1 cellular context compared by ENCODE assay signal in the genomic region with DNA sequence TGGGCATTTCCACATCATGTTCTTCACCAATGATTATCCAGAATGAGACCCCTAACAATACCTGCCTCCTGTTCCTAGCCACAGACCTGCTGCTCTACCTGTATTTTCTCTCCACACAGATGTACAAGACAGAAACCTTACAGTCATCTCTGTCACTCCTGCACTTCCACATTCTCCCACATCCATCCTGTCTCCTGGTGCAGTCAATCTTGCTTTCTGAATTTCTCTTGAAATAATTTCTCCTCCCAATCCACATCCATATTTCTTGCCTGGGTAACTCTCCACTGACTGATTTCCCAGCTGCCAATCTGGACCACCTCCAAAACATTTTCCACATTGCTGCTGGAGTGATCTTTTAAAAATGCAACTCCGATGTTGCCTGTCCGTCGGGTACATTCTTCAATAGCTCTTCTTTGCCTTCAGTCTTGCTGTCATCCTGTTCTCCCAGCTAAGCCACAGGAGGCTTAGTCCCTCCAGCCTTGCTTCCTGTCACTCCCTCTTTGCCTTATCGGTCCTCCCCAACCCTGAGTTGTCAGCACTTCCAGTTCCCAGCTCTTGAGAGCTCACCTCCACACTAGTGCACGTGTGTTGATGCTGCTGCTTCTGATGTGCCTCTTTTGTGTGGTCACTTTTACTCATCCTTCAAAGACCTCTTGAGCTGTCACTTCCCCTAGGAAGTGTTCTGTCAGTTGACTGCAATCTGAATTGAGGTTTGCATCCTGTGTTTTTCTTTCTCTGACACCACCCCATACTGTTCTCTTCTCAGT.
A peak's percentile ranks its signal among the peaks of the same experiment; 100 is the strongest.
TF ChIP-seq lines count a peak whose summit lies in the region.

No MANE protein-coding gene starts in this region.

TF ChIP-seq in GM12878, 131 proteins besides CTCF, POLR2A, EP300 and RAD21 (continued from another document and continues in another):
- TF ChIP-seq BCLAF1 (IDR thresholded peaks at IDR 0.05) (no peak), JUNB (IDR thresholded peaks at IDR 0.05) (no peak), SUPT20H (IDR thresholded peaks at IDR 0.05; ENCODE audit: borderline replicate concordance, control insufficient read depth, low read depth, low read length) (no peak), CREM (IDR thresholded peaks at IDR 0.05; ENCODE audit: low read depth) (peak; percentile 25; the same call in 1 of the 2 replicates), IKZF1 (conservative IDR thresholded peaks at IDR 0.05) (peak; percentile 65), TBL1XR1 (IDR thresholded peaks at IDR 0.05; ENCODE audit: low read depth, low read length) (no peak), MYC (IDR thresholded peaks at IDR 0.05; ENCODE audit: insufficient read depth, insufficient read length, insufficient replicate concordance, low read length, severe bottlenecking) (no peak), IRF4 (IDR thresholded peaks at IDR 0.05; ENCODE audit: low read depth, low read length) (peak; percentile 52; the same call in 1 of the 2 replicates), NR2C2 (IDR thresholded peaks at IDR 0.05; ENCODE audit: borderline replicate concordance, control insufficient read depth, insufficient read length, low read depth) (no peak), NFXL1 (IDR thresholded peaks at IDR 0.05; ENCODE audit: borderline replicate concordance) (no peak), CEBPB (IDR thresholded peaks at IDR 0.05; ENCODE audit: borderline replicate concordance in 1 of 2, low read depth in 2 of 2, low read length in 2 of 2) (no peak), TCF7 (IDR thresholded peaks at IDR 0.05; ENCODE audit: borderline replicate concordance) (peak; percentile 86), CREB1 (IDR thresholded peaks at IDR 0.05; ENCODE audit: low read depth) (peak; percentile 38; the same call in 1 of the 2 replicates), EED (IDR thresholded peaks at IDR 0.05; ENCODE audit: low read depth) (no peak; the same call in 1 of the 2 replicates), ZZZ3 (IDR thresholded peaks at IDR 0.05; ENCODE audit: control insufficient read depth, insufficient read length, low read depth) (no peak), NFYA (IDR thresholded peaks at IDR 0.05; ENCODE audit: borderline replicate concordance, low read depth, low read length) (no peak), EGR1 (IDR thresholded peaks at IDR 0.05; ENCODE audit: borderline replicate concordance in 1 of 2, low read depth in 2 of 2, low read length in 2 of 2) (no peak), POLR2AphosphoS5 (IDR thresholded peaks at IDR 0.05; ENCODE audit: low read length) (no peak), ETV6 (conservative IDR thresholded peaks at IDR 0.05 in 1 of 2, IDR thresholded peaks at IDR 0.05 in 1 of 2; ENCODE audit: borderline replicate concordance in 1 of 2, low read depth in 1 of 2) (peak in 1 of 2 experiments; percentile 72; a peak in 2 of 4 replicates), TCF3 (IDR thresholded peaks at IDR 0.05; ENCODE audit: borderline replicate concordance, insufficient read depth, low read depth, low read length) (no peak), PML (IDR thresholded peaks at IDR 0.05; ENCODE audit: low read length) (no peak), SMC3 (IDR thresholded peaks at IDR 0.05; ENCODE audit: borderline replicate concordance, low read length) (no peak), MXI1 (IDR thresholded peaks at IDR 0.05; ENCODE audit: low read depth, low read length) (no peak), STAT1 (conservative IDR thresholded peaks at IDR 0.05) (no peak), CBX3 (IDR thresholded peaks at IDR 0.05; ENCODE audit: borderline replicate concordance, low read depth) (no peak), PAX5 (IDR thresholded peaks at IDR 0.05; ENCODE audit: borderline replicate concordance, low read depth, low read length) (no peak), FOXK2 (IDR thresholded peaks at IDR 0.05) (no peak), MYB (IDR thresholded peaks at IDR 0.05; ENCODE audit: borderline replicate concordance, low read depth, low read length) (no peak), ZNF274 (IDR thresholded peaks at IDR 0.05; ENCODE audit: insufficient read depth, insufficient read length) (no peak), KLF5 (IDR thresholded peaks at IDR 0.05; ENCODE audit: partially characterized antibody) (no peak), SMAD5 (IDR thresholded peaks at IDR 0.05; ENCODE audit: low read depth) (no peak), ZBTB40 (IDR thresholded peaks at IDR 0.05; ENCODE audit: borderline replicate concordance) (no peak), POLR2AphosphoS2 (IDR thresholded peaks at IDR 0.05; ENCODE audit: low read depth, low read length) (no peak), MEF2B (IDR thresholded peaks at IDR 0.05; ENCODE audit: partially characterized antibody, poor library complexity, severe bottlenecking) (no peak), ELK1 (IDR thresholded peaks at IDR 0.05; ENCODE audit: low read depth, low read length) (no peak), BMI1 (IDR thresholded peaks at IDR 0.05; ENCODE audit: borderline replicate concordance) (no peak), FOXM1 (IDR thresholded peaks at IDR 0.05; ENCODE audit: low read depth, low read length) (no peak), NFIC (IDR thresholded peaks at IDR 0.05; ENCODE audit: low read depth, low read length) (0 out of 2 replicates have a peak, but pooled peaks have one; percentile 30), SREBF2 (IDR thresholded peaks at IDR 0.05; ENCODE audit: low read length) (no peak), CHD2 (IDR thresholded peaks at IDR 0.05; ENCODE audit: borderline replicate concordance, low read depth, low read length) (no peak), E4F1 (IDR thresholded peaks at IDR 0.05; ENCODE audit: borderline replicate concordance, partially characterized antibody) (no peak), FOS (IDR thresholded peaks at IDR 0.05; ENCODE audit: borderline replicate concordance, extremely low read depth, insufficient read length) (no peak)
- TF ChIP-seq, protein P1, sequence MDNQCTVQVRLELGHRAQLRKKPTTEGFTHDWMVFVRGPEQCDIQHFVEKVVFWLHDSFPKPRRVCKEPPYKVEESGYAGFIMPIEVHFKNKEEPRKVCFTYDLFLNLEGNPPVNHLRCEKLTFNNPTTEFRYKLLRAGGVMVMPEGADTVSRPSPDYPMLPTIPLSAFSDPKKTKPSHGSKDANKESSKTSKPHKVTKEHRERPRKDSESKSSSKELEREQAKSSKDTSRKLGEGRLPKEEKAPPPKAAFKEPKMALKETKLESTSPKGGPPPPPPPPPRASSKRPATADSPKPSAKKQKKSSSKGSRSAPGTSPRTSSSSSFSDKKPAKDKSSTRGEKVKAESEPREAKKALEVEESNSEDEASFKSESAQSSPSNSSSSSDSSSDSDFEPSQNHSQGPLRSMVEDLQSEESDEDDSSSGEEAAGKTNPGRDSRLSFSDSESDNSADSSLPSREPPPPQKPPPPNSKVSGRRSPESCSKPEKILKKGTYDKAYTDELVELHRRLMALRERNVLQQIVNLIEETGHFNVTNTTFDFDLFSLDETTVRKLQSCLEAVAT (IDR thresholded peaks at IDR 0.05) = no peak
- TF ChIP-seq, protein P2, sequence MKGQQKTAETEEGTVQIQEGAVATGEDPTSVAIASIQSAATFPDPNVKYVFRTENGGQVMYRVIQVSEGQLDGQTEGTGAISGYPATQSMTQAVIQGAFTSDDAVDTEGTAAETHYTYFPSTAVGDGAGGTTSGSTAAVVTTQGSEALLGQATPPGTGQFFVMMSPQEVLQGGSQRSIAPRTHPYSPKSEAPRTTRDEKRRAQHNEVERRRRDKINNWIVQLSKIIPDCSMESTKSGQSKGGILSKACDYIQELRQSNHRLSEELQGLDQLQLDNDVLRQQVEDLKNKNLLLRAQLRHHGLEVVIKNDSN (IDR thresholded peaks at IDR 0.05; ENCODE audit: borderline replicate concordance, extremely low read length, insufficient read depth, low read depth, low read length) = no peak
- TF ChIP-seq, protein P3, sequence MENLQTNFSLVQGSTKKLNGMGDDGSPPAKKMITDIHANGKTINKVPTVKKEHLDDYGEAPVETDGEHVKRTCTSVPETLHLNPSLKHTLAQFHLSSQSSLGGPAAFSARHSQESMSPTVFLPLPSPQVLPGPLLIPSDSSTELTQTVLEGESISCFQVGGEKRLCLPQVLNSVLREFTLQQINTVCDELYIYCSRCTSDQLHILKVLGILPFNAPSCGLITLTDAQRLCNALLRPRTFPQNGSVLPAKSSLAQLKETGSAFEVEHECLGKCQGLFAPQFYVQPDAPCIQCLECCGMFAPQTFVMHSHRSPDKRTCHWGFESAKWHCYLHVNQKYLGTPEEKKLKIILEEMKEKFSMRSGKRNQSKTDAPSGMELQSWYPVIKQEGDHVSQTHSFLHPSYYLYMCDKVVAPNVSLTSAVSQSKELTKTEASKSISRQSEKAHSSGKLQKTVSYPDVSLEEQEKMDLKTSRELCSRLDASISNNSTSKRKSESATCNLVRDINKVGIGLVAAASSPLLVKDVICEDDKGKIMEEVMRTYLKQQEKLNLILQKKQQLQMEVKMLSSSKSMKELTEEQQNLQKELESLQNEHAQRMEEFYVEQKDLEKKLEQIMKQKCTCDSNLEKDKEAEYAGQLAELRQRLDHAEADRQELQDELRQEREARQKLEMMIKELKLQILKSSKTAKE (IDR thresholded peaks at IDR 0.05; ENCODE audit: low read depth, poor library complexity, severe bottlenecking) = no peak
